ENCODE assay signal across 17 cellular contexts in genomic region chr12:65618574-65618973, GRCh38.
DNase-seq lines count a peak whose midpoint lies in the region; ATAC-seq, FAIRE-seq and TF ChIP-seq lines count a peak whose summit lies in the region.
"Had no signal": no experiment of that assay in that cellular context is flagged by ENCODE, and none has a peak within 500 bp of the region (broad histone marks: within the 10 kb centered on the region; RNA-seq: fewer than 3 reads in every experiment).

No MANE protein-coding gene starts in this region.

- no peak for TF ChIP-seq EP300 in gastroesophageal sphincter (IDR thresholded peaks at IDR 0.05)

- no peak for TF ChIP-seq POLR2A in gastroesophageal sphincter (IDR thresholded peaks at IDR 0.05)

- H3K36me3 ChIP-seq in mesodermal cell (ENCODE audit: control insufficient read depth, insufficient read depth, low read length) (no peaks in the 10 kb centered on the region), gastroesophageal sphincter (no peaks in the 10 kb centered on the region)
- H3K36me3 ChIP-seq: BE2C had no signal

- peaks cover 18% of the 10 kb centered on the region for H3K27me3 ChIP-seq in gastroesophageal sphincter
- H3K27me3 ChIP-seq: BE2C had no signal

- WGBS in mesodermal cell (ENCODE audit: insufficient coverage in 2 of 2), 2 experiments: no CpG with 5 or more reads among the region's 2 CpGs
- WGBS in gastroesophageal sphincter (ENCODE audit: low coverage in 1 of 2), 2 donors: 89 to 98% methylated on average over 2 of the region's 2 CpGs

- peak overlapping the region; percentile 25 for H3K27ac ChIP-seq in mesodermal cell (ENCODE audit: low read depth, low read length, severe bottlenecking)
- H3K27ac ChIP-seq in gastroesophageal sphincter: no peak overlapping the region

- H3K36me3 Mint-ChIP-seq in activated naive CD8-positive, alpha-beta T cell treated with anti-CD3 and anti-CD28 coated beads, Interleukin-2, amount 50 U/mL, for 24 hours (ENCODE audit: low read depth): no peaks in the 10 kb centered on the region
- H3K36me3 Mint-ChIP-seq: CD8-positive, alpha-beta memory T cell had no signal

- H3K4me3 ChIP-seq in mesodermal cell (ENCODE audit: extremely low read depth, insufficient read depth, low read length, poor library complexity, severe bottlenecking) (no peak overlapping the region), gastroesophageal sphincter (no peak overlapping the region)

- peaks cover 16% of the 10 kb centered on the region for H3K27me3 Mint-ChIP-seq in activated naive CD8-positive, alpha-beta T cell treated with anti-CD3 and anti-CD28 coated beads, Interleukin-2, amount 50 U/mL, for 24 hours

- no peak overlapping the region for H3K4me3 Mint-ChIP-seq in activated naive CD8-positive, alpha-beta T cell treated with anti-CD3 and anti-CD28 coated beads, Interleukin-2, amount 50 U/mL, for 24 hours
- H3K4me3 Mint-ChIP-seq: CD8-positive, alpha-beta memory T cell had no signal

- no peak for TF ChIP-seq CTCF in gastroesophageal sphincter (IDR thresholded peaks at IDR 0.05)

- ATAC-seq in activated naive CD8-positive, alpha-beta T cell treated with anti-CD3 and anti-CD28 coated beads, Interleukin-2, amount 50 U/mL, for 24 hours: no peak
- ATAC-seq in HG03108 (IDR thresholded peaks at IDR 0.05; ENCODE audit: unreplicated experiment) (no peak), HG02852 (IDR thresholded peaks at IDR 0.05; ENCODE audit: unreplicated experiment) (no peak), gastroesophageal sphincter (no peak)

- peaks cover 6% of the 10 kb centered on the region for H3K4me1 Mint-ChIP-seq in activated naive CD8-positive, alpha-beta T cell treated with anti-CD3 and anti-CD28 coated beads, Interleukin-2, amount 50 U/mL, for 24 hours
- H3K4me1 Mint-ChIP-seq: CD8-positive, alpha-beta memory T cell had no signal

- peak; percentile 3 for FAIRE-seq in A204.1 (lab: Jason Lieb, UNC)
- FAIRE-seq in G401.6 (lab: Jason Lieb, UNC): peak; percentile 87

- no peak for DNase-seq in activated naive CD8-positive, alpha-beta T cell treated with anti-CD3 and anti-CD28 coated beads, Interleukin-2, amount 50 U/mL, for 24 hours
- DNase-seq: BE2C; CD8-positive, alpha-beta memory T cell; DND-41; H7; Kasumi-1; NCI-H1417; NCI-H1930; NCI-H2171 treated with DMSO at 0.1 percent for 48 hours; NCI-H510A; Right ventricle myocardium superior had no signal

- peak overlapping the region; percentile 25 for H3K27ac Mint-ChIP-seq in activated naive CD8-positive, alpha-beta T cell treated with anti-CD3 and anti-CD28 coated beads, Interleukin-2, amount 50 U/mL, for 24 hours
- H3K27ac Mint-ChIP-seq: CD8-positive, alpha-beta memory T cell had no signal

- H3K9me3 ChIP-seq in mesodermal cell (ENCODE audit: control insufficient read depth, low read length): no peaks in the 10 kb centered on the region
- no peaks in the 10 kb centered on the region for H3K9me3 ChIP-seq in gastroesophageal sphincter
- H3K9me3 ChIP-seq: BE2C had no signal

- H3K9me3 Mint-ChIP-seq in activated naive CD8-positive, alpha-beta T cell treated with anti-CD3 and anti-CD28 coated beads, Interleukin-2, amount 50 U/mL, for 24 hours: no peaks in the 10 kb centered on the region
- H3K9me3 Mint-ChIP-seq: CD8-positive, alpha-beta memory T cell had no signal

- H3K4me1 ChIP-seq in mesodermal cell (ENCODE audit: control insufficient read depth, insufficient read depth, low read length, poor library complexity, severe bottlenecking): peaks cover 19% of the 10 kb centered on the region
- H3K4me1 ChIP-seq in gastroesophageal sphincter: no peaks in the 10 kb centered on the region
- H3K4me1 ChIP-seq: BE2C had no signal
